1 cellular context compared by ENCODE assay signal in genomic region chr22:46251266-46251665, GRCh38.
TF ChIP-seq lines count a peak whose summit lies in the region.

No MANE protein-coding gene starts in this region.

TF ChIP-seq in WTC11, 78 proteins besides CTCF, POLR2A, EP300 and RAD21 (continued from another document):
- TF ChIP-seq IRF1 (CRISPR knock-in tag; IDR thresholded peaks at IDR 0.05): no peak
- no peak for TF ChIP-seq GTF2I (CRISPR knock-in tag; conservative IDR thresholded peaks at IDR 0.05)
- TF ChIP-seq ATF1 (CRISPR knock-in tag; IDR thresholded peaks at IDR 0.05): no peak
- TF ChIP-seq GABPB1 (CRISPR knock-in tag; IDR thresholded peaks at IDR 0.05): no peak
- no peak for TF ChIP-seq ATF3 (CRISPR knock-in tag; conservative IDR thresholded peaks at IDR 0.05)
- TF ChIP-seq ZSCAN18 (CRISPR knock-in tag; IDR thresholded peaks at IDR 0.05): no peak
- no peak for TF ChIP-seq MYBL2 (CRISPR knock-in tag; IDR thresholded peaks at IDR 0.05)
- no peak for TF ChIP-seq IRF2 (CRISPR knock-in tag; IDR thresholded peaks at IDR 0.05; ENCODE audit: borderline replicate concordance, low read depth)
- no peak for TF ChIP-seq E2F5 (CRISPR knock-in tag; IDR thresholded peaks at IDR 0.05)
